25 cellular contexts compared by ENCODE assay signal in genomic region chr20:62946918-62947317, GRCh38. TPM values are rescaled to one million over a fixed set of nuclear protein-coding genes. Genes with fewer than 3 reads are reported as not detected.
DNase-seq lines count a peak whose midpoint lies in the region; ATAC-seq lines count a peak whose summit lies in the region.
"Had no signal": no experiment of that assay in that cellular context is flagged by ENCODE, and none has a peak within 500 bp of the region (broad histone marks: within the 10 kb centered on the region; RNA-seq: fewer than 3 reads in every experiment).

No MANE protein-coding gene starts in this region.

- peak overlapping the region; percentile 13 for H3K27ac ChIP-seq in cingulate gyrus (ENCODE audit: low read depth, low read length)
- no peak overlapping the region for H3K27ac ChIP-seq in right cardiac atrium (ENCODE audit: low read length)
- H3K27ac ChIP-seq: left lung, neural progenitor cell, prostate gland, vagina had no signal

- DNase-seq in activated T-cell treated with anti-CD3 and anti-CD28 coated beads, Interleukin-2, amount 50 U/mL, for 72 hours, result no peak
- DNase-seq in activated T-cell treated with anti-CD3 and anti-CD28 coated beads, Interleukin-2, amount 50 U/mL, for 48 hours, result no peak
- DNase-seq in right cardiac atrium (peak; percentile 69 to 84 (median 81)), superior temporal gyrus (ENCODE audit: extremely low spot score) (peak; percentile 23)
- DNase-seq: 8988T; activated CD4-positive, alpha-beta T cell treated with anti-CD3 and anti-CD28 coated beads for 1 hour; caudate nucleus; NCI-H1417; NCI-H526; RPMI8226; stimulated activated CD4-positive, alpha-beta T cell treated with anti-CD3 and anti-CD28 coated beads, Interleukin-4, amount 100 ng/mL, for 1 hour; T1000 had no signal

- no peak for ATAC-seq in activated T-cell treated with anti-CD3 and anti-CD28 coated beads, Interleukin-2, amount 50 U/mL, for 72 hours (replicated peaks in 1 of 2)
- ATAC-seq in right cardiac atrium (peak; percentile 83 to 87), HG02970 (IDR thresholded peaks at IDR 0.05; ENCODE audit: low FRiP score, unreplicated experiment) (no peak), GM19328 (IDR thresholded peaks at IDR 0.05; ENCODE audit: unreplicated experiment) (no peak), GM21423 (IDR thresholded peaks at IDR 0.05; ENCODE audit: unreplicated experiment) (no peak)
- ATAC-seq: left lung had no signal

- H3K4me3 ChIP-seq in right cardiac atrium (ENCODE audit: low read length), result no peak overlapping the region
- H3K4me3 ChIP-seq: HAP-1, left lung, neural progenitor cell, prostate gland, smooth muscle cell, vagina had no signal

- intact Hi-C loops in right cardiac atrium (cut with DNase I), result loop anchor here in 1 of 4 donors (10.0 kb wide), 1 partner anchor 52 kb away; no protein-coding TSS in a partner anchor

- H3K4me1 ChIP-seq in right cardiac atrium (ENCODE audit: control insufficient read depth, insufficient read depth, low read length), result peaks cover 2% of the 10 kb centered on the region
- H3K4me1 ChIP-seq: HAP-1, neural progenitor cell, prostate gland had no signal

- peaks cover 8% of the 10 kb centered on the region for H3K4me1 Mint-ChIP-seq in activated T-cell treated with anti-CD3 and anti-CD28 coated beads, Interleukin-2, amount 50 U/mL, for 72 hours (ENCODE audit: low read depth)
- H3K4me1 Mint-ChIP-seq: neural progenitor cell had no signal

- H3K9me3 Mint-ChIP-seq in activated T-cell treated with anti-CD3 and anti-CD28 coated beads, Interleukin-2, amount 50 U/mL, for 72 hours, result no peaks in the 10 kb centered on the region
- H3K9me3 Mint-ChIP-seq: neural progenitor cell had no signal

- peak overlapping the region; percentile 61 for H3K27ac Mint-ChIP-seq in activated T-cell treated with anti-CD3 and anti-CD28 coated beads, Interleukin-2, amount 50 U/mL, for 72 hours
- H3K27ac Mint-ChIP-seq: neural progenitor cell had no signal

- no peaks in the 10 kb centered on the region for H3K9me3 ChIP-seq in right cardiac atrium (ENCODE audit: control insufficient read depth, low read length)
- H3K9me3 ChIP-seq: HAP-1, left lung, prostate gland, vagina had no signal

- 25% methylated on average over 10 of the region's 10 CpGs for WGBS in right cardiac atrium

- no peaks in the 10 kb centered on the region for H3K27me3 ChIP-seq in right cardiac atrium (ENCODE audit: control insufficient read depth, insufficient read depth)
- H3K27me3 ChIP-seq: left lung, neural progenitor cell, vagina had no signal

- no peaks in the 10 kb centered on the region for H3K27me3 Mint-ChIP-seq in activated T-cell treated with anti-CD3 and anti-CD28 coated beads, Interleukin-2, amount 50 U/mL, for 72 hours (ENCODE audit: low read depth)

- peaks cover 14 to 42% of the 10 kb centered on the region in 2 donors for H3K36me3 Mint-ChIP-seq in activated T-cell treated with anti-CD3 and anti-CD28 coated beads, Interleukin-2, amount 50 U/mL, for 72 hours (ENCODE audit: insufficient read depth in 2 of 2)

- H3K4me3 Mint-ChIP-seq in activated T-cell treated with anti-CD3 and anti-CD28 coated beads, Interleukin-2, amount 50 U/mL, for 72 hours, result no peak overlapping the region
- H3K4me3 Mint-ChIP-seq: neural progenitor cell had no signal

RNA-seq across cellular contexts. Expression of gene SLC17A9, which starts 5.6 kb away (rescaled TPM):
- total RNA-seq in activated T-cell treated with anti-CD3 and anti-CD28 coated beads, Interleukin-2, amount 50 U/mL, for 72 hours, result 10 to 100 TPM; 10.2 to 11.8 TPM
- total RNA-seq in right cardiac atrium, result 1 to 10 TPM; 1.5 to 4.8 (median 2.2) TPM
- 3.1 TPM for polyA plus RNA-seq in right cardiac atrium

RNA-seq across cellular contexts. Expression of gene GID8, which starts 9.0 kb away (rescaled TPM):
- total RNA-seq in activated T-cell treated with anti-CD3 and anti-CD28 coated beads, Interleukin-2, amount 50 U/mL, for 72 hours, result 10 to 100 TPM; 36.0 to 47.2 TPM
- 10 to 100 TPM; 19.0 to 22.1 (median 20.0) TPM for total RNA-seq in right cardiac atrium
- 8.9 TPM for polyA plus RNA-seq in right cardiac atrium

RNA-seq across cellular contexts. Expression of gene DIDO1, which starts 20.6 kb away (rescaled TPM):
- total RNA-seq in activated T-cell treated with anti-CD3 and anti-CD28 coated beads, Interleukin-2, amount 50 U/mL, for 72 hours, result 10 to 100 TPM; 50.0 TPM
- 10 to 100 TPM; 38.1 to 42.5 (median 40.0) TPM for total RNA-seq in right cardiac atrium
- 23.3 TPM for polyA plus RNA-seq in right cardiac atrium

RNA-seq across cellular contexts. Expression of gene BHLHE23, which starts 59.8 kb away (rescaled TPM):
- not detected for total RNA-seq in activated T-cell treated with anti-CD3 and anti-CD28 coated beads, Interleukin-2, amount 50 U/mL, for 72 hours
- total RNA-seq in right cardiac atrium, result not detected
- polyA plus RNA-seq in right cardiac atrium, result not detected
- total RNA-seq: Daoy, epithelial cell of proximal tubule, left lung, smooth muscle cell, vagina had no signal
- polyA plus RNA-seq: adipose tissue, smooth muscle cell had no signal

Comparison
In these comparisons a context has a peak if more than half of its experiments do, and no peak if none do; other contexts are left out.
1. ATAC-seq: peak in right cardiac atrium (2 of 2); none in activated T-cell treated with anti-CD3 and anti-CD28 coated beads, Interleukin-2, amount 50 U/mL, for 72 hours (0 of 2), HG02970 (single experiment), GM19328 (single experiment) and GM21423 (single experiment).
2. DNase-seq: peak in right cardiac atrium (3 of 3) and superior temporal gyrus (single experiment); none in activated T-cell treated with anti-CD3 and anti-CD28 coated beads, Interleukin-2, amount 50 U/mL, for 72 hours (0 of 2) and activated T-cell treated with anti-CD3 and anti-CD28 coated beads, Interleukin-2, amount 50 U/mL, for 48 hours (0 of 2).